8 cellular contexts compared by ENCODE assay signal in the genomic region with DNA sequence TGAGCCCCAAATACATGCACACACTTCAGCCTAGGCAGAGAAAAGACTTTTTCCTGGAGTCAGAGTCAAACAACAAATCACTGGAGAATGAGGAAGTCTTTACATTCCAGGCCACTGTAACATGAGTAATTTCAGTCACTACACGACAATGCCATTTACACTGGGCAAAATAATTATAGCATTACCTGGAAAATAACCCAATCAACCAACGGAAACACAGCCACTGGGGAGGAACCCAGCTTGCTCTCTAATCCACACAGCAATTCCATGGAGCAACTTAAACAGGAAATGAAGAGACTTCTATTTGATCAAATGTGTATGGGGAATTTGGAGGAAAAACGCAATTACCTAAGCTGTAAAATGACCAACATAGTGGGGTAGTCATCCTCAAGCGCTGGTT. TPM values are rescaled to one million over a fixed set of nuclear protein-coding genes. Genes with fewer than 3 reads are reported as not detected.
DNase-seq lines count a peak whose midpoint lies in the region; ATAC-seq and TF ChIP-seq lines count a peak whose summit lies in the region.

No MANE protein-coding gene starts in this region.

- intact Hi-C loops in Right ventricle myocardium inferior (cut with DNase I) (no loop called here), head of caudate nucleus (cut with DNase I) (no loop called here)

- TF ChIP-seq CTCF in right atrium auricular region (IDR thresholded peaks at IDR 0.05), result no peak
- no peak for TF ChIP-seq CTCF in astrocyte of the spinal cord (IDR thresholded peaks at IDR 0.05; ENCODE audit: low read depth, low read length)

- DNase-seq in right atrium auricular region (ENCODE audit: low spot score), result no peak
- DNase-seq in Right ventricle myocardium inferior (ENCODE audit: missing footprints), result no peak
- peak; percentile 70 for DNase-seq in astrocyte of the spinal cord (ENCODE audit: low read depth, low spot score)
- DNase-seq in kidney glomerular epithelial cell (lab: John Stamatoyannopoulos, UW), result peak; percentile 84
- DNase-seq in head of caudate nucleus, result no peak
- no peak for DNase-seq in GDM1 (lab: John Stamatoyannopoulos, UW)

- peaks cover 65% of the 10 kb centered on the region for H3K36me3 ChIP-seq in right atrium auricular region

- ATAC-seq in Right ventricle myocardium inferior (no peak), GM18520 (IDR thresholded peaks at IDR 0.05; ENCODE audit: unreplicated experiment) (no peak), GM18873 (IDR thresholded peaks at IDR 0.05; ENCODE audit: low FRiP score, unreplicated experiment) (no peak)

- H3K4me3 ChIP-seq in right atrium auricular region (no peak overlapping the region), astrocyte of the spinal cord (ENCODE audit: low read depth, low read length) (no peak overlapping the region)

- no peaks in the 10 kb centered on the region for H3K9me3 ChIP-seq in right atrium auricular region

- H3K27me3 ChIP-seq in right atrium auricular region, result no peaks in the 10 kb centered on the region

- H3K27ac ChIP-seq in right atrium auricular region, result peak overlapping the region; percentile 56 to 64

- H3K4me1 ChIP-seq in right atrium auricular region, result peaks cover 0 to 100% of the 10 kb centered on the region in 2 donors

- in situ Hi-C loops in astrocyte of the spinal cord (cut with HindIII; ENCODE audit: low sequenced_read_pairs), result no loop called here

RNA-seq across cellular contexts. Expression of a gene that starts 15.2 kb away (rescaled TPM):
- total RNA-seq in right atrium auricular region (100 to 1,000 TPM; 327 to 380 TPM), Right ventricle myocardium inferior (217 TPM)

Comparison
In these comparisons a context has a peak if more than half of its experiments do, and no peak if none do; other contexts are left out.
1. DNase-seq: peak in astrocyte of the spinal cord (single experiment) and kidney glomerular epithelial cell (single experiment); none in right atrium auricular region (single experiment), Right ventricle myocardium inferior (single experiment), head of caudate nucleus (0 of 42) and GDM1 (single experiment).